In genomic region chr1:81850495-81850894, GRCh38 we compare ENCODE assay signal across 25 cellular contexts. TPM values are rescaled to one million over a fixed set of nuclear protein-coding genes. Genes with fewer than 3 reads are reported as not detected.
"Had no signal": no experiment of that assay in that cellular context is flagged by ENCODE, and none has a peak within 500 bp of the region (broad histone marks: within the 10 kb centered on the region; RNA-seq: fewer than 3 reads in every experiment).

No MANE protein-coding gene starts in this region.

- H3K4me1 ChIP-seq: SJCRH30 had no signal

- H3K36me3 ChIP-seq: MG63 had no signal

- H3K27ac ChIP-seq: HL-60, SJCRH30 had no signal

- H3K9me3 ChIP-seq: MG63, SJCRH30 had no signal

- H3K27me3 ChIP-seq: MG63, SJCRH30 had no signal

- H3K4me3 ChIP-seq: MG63, SJCRH30 had no signal

- DNase-seq: IMR-90; Karpas-422; KG1; MG63; NCI-H1092; NCI-H1105 treated with DMSO at 0.1 percent for 48 hours; NCI-H1417 treated with DMSO at 0.1 percent for 48 hours; NCI-H146; NCI-H1694 treated with DMSO at 0.1 percent for 48 hours; NCI-H1930; NCI-H2107; NCI-H226; NCI-H446; NCI-H510A; NCI-H524 treated with DMSO at 0.1 percent for 48 hours; NCI-H774; NK-92 treated with Interleukin-12 subunit alpha and Interleukin-12 subunit beta, amount 100 ng/mL, for 24 hours; PC-3; SHP77 treated with DMSO at 0.1 percent for 48 hours; SJCRH30 had no signal

- ATAC-seq: HepG2, Panc1, PC-3, Right ventricle myocardium inferior had no signal

RNA-seq across cellular contexts. Expression of gene ADGRL2, which starts 49.8 kb away (rescaled TPM):
- total RNA-seq: OCI-LY7 had no signal
